Comparison of ENCODE assay signal across 18 cellular contexts in the genomic region with DNA sequence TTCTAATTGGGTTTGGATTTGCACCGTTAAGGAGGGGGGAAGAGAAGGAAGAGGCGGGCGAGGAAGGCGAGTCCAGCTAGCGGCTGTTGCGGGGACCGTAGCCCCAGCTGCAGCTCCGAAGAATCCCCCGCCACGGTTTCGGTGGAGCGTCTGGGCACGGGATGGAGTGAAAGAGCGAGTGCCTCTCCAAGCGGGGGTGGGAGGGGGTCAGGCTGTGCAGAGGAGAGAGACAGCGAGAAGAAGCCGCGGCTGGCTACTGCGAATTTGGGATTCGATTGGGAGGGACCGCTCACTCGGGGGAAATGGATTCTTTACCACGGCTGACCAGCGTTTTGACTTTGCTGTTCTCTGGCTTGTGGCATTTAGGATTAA. TPM values are rescaled to one million over a fixed set of nuclear protein-coding genes. Genes with fewer than 3 reads are reported as not detected.
A peak's percentile ranks its signal among the peaks of the same experiment; 100 is the strongest.
DNase-seq lines count a peak whose midpoint lies in the region; ATAC-seq, FAIRE-seq and TF ChIP-seq lines count a peak whose summit lies in the region.
"Had no signal": no experiment of that assay in that cellular context is flagged by ENCODE, and none has a peak within 500 bp of the region (broad histone marks: within the 10 kb centered on the region; RNA-seq: fewer than 3 reads in every experiment).

No MANE protein-coding gene starts in this region.

- intact Hi-C loops in HepG2 (cut with micrococcal nuclease; ENCODE audit: unreplicated experiment) (loop anchor here (10.0 kb wide), 1 partner anchor 539 kb away; no protein-coding TSS in a partner anchor), right lobe of liver (cut with DNase I) (no loop called here)

- in situ Hi-C loops in HepG2 (cut with HindIII; ENCODE audit: extremely low pct_ligation_motif_present, low pct_unique_long_range_greater_than_20kb): loop anchor here (5.0 kb wide), 1 partner anchor 787 kb away; no protein-coding TSS in a partner anchor

- H3K9me3 ChIP-seq in HepG2 (ENCODE audit: low read length) (no peaks in the 10 kb centered on the region), right lobe of liver (no peaks in the 10 kb centered on the region), endodermal cell (ENCODE audit: control insufficient read depth, low read length) (no peaks in the 10 kb centered on the region)
- H3K9me3 ChIP-seq: vagina had no signal

- H4K20me1 ChIP-seq in HepG2 (ENCODE audit: insufficient read depth, low read length): no peaks in the 10 kb centered on the region; the same call in 1 of the 2 replicates

- H3K4me3 ChIP-seq in HepG2 (replicated peaks in 1 of 3; ENCODE audit: insufficient read depth in 1 of 3, low read depth in 2 of 3, low read length in 3 of 3): no peak overlapping the region
- no peak overlapping the region for H3K4me3 ChIP-seq in right lobe of liver
- peak overlapping the region; percentile 90 for H3K4me3 ChIP-seq in endodermal cell (ENCODE audit: low read length)
- H3K4me3 ChIP-seq: PC-9 had no signal

- H3K9ac ChIP-seq in HepG2 (ENCODE audit: insufficient read depth, low read depth, low read length) (no peak overlapping the region), endodermal cell (ENCODE audit: extremely low read depth, low read length, poor library complexity, severe bottlenecking) (no peak overlapping the region)

- POLR2A ChIA-PET in HepG2 (lab: Yijun Ruan, JAX): no interaction called here

- TF ChIP-seq CTCF in HepG2 (CRISPR knock-in tag; IDR thresholded peaks at IDR 0.05): no peak
- no peak for TF ChIP-seq CTCF in right lobe of liver (IDR thresholded peaks at IDR 0.05)
- TF ChIP-seq CTCF in endodermal cell (conservative IDR thresholded peaks at IDR 0.05): no peak
- TF ChIP-seq CTCF in nephron (IDR thresholded peaks at IDR 0.05; ENCODE audit: unreplicated experiment in 3 of 3): no peak

- TF ChIP-seq POLR2A in HepG2 (IDR thresholded peaks at IDR 0.05; ENCODE audit: insufficient read depth in 1 of 2, low read depth in 2 of 2, low read length in 2 of 2) (no peak), right lobe of liver (IDR thresholded peaks at IDR 0.05) (no peak), erythroblast (IDR thresholded peaks at IDR 0.05; ENCODE audit: low read length) (no peak)

- H3K4me3 Mint-ChIP-seq in endodermal cell: peak overlapping the region; percentile 59
- peak overlapping the region; percentile 66 to 81 (median 73) for H3K4me3 Mint-ChIP-seq in nephron
- H3K4me3 Mint-ChIP-seq: activated naive CD8-positive, alpha-beta T cell treated with anti-CD3 and anti-CD28 coated beads for 36 hours; activated T-cell treated with anti-CD3 and anti-CD28 coated beads, Interleukin-2, amount 50 U/mL, for 4 hours; naive thymus-derived CD4-positive, alpha-beta T cell had no signal

- 53% methylated on average over 24 of the region's 24 CpGs for WGBS in HepG2 (ENCODE audit: low lambda C conversion rate)
- whole genome bisulfite sequencing in right lobe of liver (ENCODE audit: insufficient coverage, low coverage, low lambda C conversion rate, missing lambda C conversion rate): 6% methylated on average over 24 of the region's 24 CpGs
- 2 to 3% methylated on average over 12 to 24 of the region's 24 CpGs for WGBS in endodermal cell (ENCODE audit: insufficient coverage in 1 of 2, insufficient read length in 1 of 2), 2 experiments

- H3K27me3 ChIP-seq in HepG2 (ENCODE audit: control insufficient read depth in 1 of 2, insufficient read depth in 2 of 2, low read length in 2 of 2) (no peaks in the 10 kb centered on the region), right lobe of liver (peaks cover 0 to 20% of the 10 kb centered on the region in 2 donors), endodermal cell (ENCODE audit: control insufficient read depth, insufficient read depth, low read length, poor library complexity, severe bottlenecking) (peaks cover 58% of the 10 kb centered on the region)

- no peak overlapping the region for H3K4me2 ChIP-seq in HepG2 (ENCODE audit: low read depth, low read length)
- H3K4me2 ChIP-seq: PC-9 had no signal

- H3K36me3 ChIP-seq in HepG2 (replicated peaks in 1 of 2; ENCODE audit: control insufficient read depth in 1 of 2, insufficient read depth in 2 of 2, low read length in 2 of 2) (no peaks in the 10 kb centered on the region), right lobe of liver (no peaks in the 10 kb centered on the region), endodermal cell (ENCODE audit: control insufficient read depth, insufficient read depth, low read length) (no peaks in the 10 kb centered on the region)
- H3K36me3 ChIP-seq: vagina had no signal

- FAIRE-seq in HepG2 (lab: Jason Lieb, UNC): no peak

- H3K27ac Mint-ChIP-seq in endodermal cell (no peak overlapping the region), nephron (no peak overlapping the region)
- H3K27ac Mint-ChIP-seq: activated naive CD8-positive, alpha-beta T cell treated with anti-CD3 and anti-CD28 coated beads for 36 hours; naive thymus-derived CD4-positive, alpha-beta T cell had no signal

- TF ChIP-seq RAD21 in HepG2 (CRISPR knock-in tag; IDR thresholded peaks at IDR 0.05): no peak

- H3K27ac ChIP-seq in HepG2 (ENCODE audit: extremely low read length, insufficient read depth, low read length) (no peak overlapping the region), right lobe of liver (no peak overlapping the region), endodermal cell (ENCODE audit: low read depth, low read length) (no peak overlapping the region)
- H3K27ac ChIP-seq: PC-9, vagina had no signal

- DNase-seq in HepG2 (ENCODE audit: low spot score) (no peak), right lobe of liver (no peak), endodermal cell (no peak), KG1 (lab: John Stamatoyannopoulos, UW) (no peak), erythroblast (lab: John Stamatoyannopoulos, UW) (no peak), cerebellum (ENCODE audit: low spot score) (no peak)
- DNase-seq: activated CD4-positive, alpha-beta T cell treated with anti-CD3 and anti-CD28 coated beads, Interleukin-2, amount 50 U/mL, for 4 hours; activated T-cell treated with anti-CD3 and anti-CD28 coated beads, Interleukin-2, amount 50 U/mL, for 4 hours; effector CD4-positive, alpha-beta T cell; IMR-90; PC-9 had no signal

- H2AFZ ChIP-seq in HepG2 (ENCODE audit: low read length): no peak overlapping the region
- H2AFZ ChIP-seq: PC-9 had no signal

- H3K36me3 Mint-ChIP-seq in endodermal cell (ENCODE audit: low read depth) (no peaks in the 10 kb centered on the region), nephron (ENCODE audit: low read depth) (no peaks in the 10 kb centered on the region)

- no peaks in the 10 kb centered on the region for H3K4me1 ChIP-seq in HepG2 (ENCODE audit: insufficient read depth, low read length)
- H3K4me1 ChIP-seq in right lobe of liver: peaks cover 0 to 3% (median 0%) of the 10 kb centered on the region in 4 donors
- H3K4me1 ChIP-seq in endodermal cell (ENCODE audit: control insufficient read depth, insufficient read depth, low read length): peaks cover 4% of the 10 kb centered on the region
- H3K4me1 ChIP-seq: vagina had no signal

- CTCF ChIA-PET in HepG2 (lab: Yijun Ruan, JAX; ENCODE audit: low intra/inter-chr PET ratio, low total read pairs): no interaction called here

- peaks cover 60% of the 10 kb centered on the region for H3K27me3 Mint-ChIP-seq in endodermal cell (ENCODE audit: insufficient read depth)
- H3K27me3 Mint-ChIP-seq in nephron (ENCODE audit: low read depth): peaks cover 63% of the 10 kb centered on the region

- H3K4me1 Mint-ChIP-seq in endodermal cell (peaks cover 12% of the 10 kb centered on the region), nephron (peaks cover 12% of the 10 kb centered on the region)
- H3K4me1 Mint-ChIP-seq: activated naive CD8-positive, alpha-beta T cell treated with anti-CD3 and anti-CD28 coated beads for 36 hours had no signal

- no peak for TF ChIP-seq EP300 in HepG2 (IDR thresholded peaks at IDR 0.05; ENCODE audit: low read depth in 2 of 2, low read length in 2 of 2)
- no peak for TF ChIP-seq EP300 in HepG2 (CRISPR knock-in tag; IDR thresholded peaks at IDR 0.05; ENCODE audit: borderline replicate concordance)

- ATAC-seq in HepG2: no peak; the same call in 2 of the 3 replicates
- no peak for ATAC-seq in right lobe of liver
- ATAC-seq in HG03521 (IDR thresholded peaks at IDR 0.05; ENCODE audit: unreplicated experiment): no peak
- ATAC-seq: activated T-cell treated with anti-CD3 and anti-CD28 coated beads, Interleukin-2, amount 50 U/mL, for 4 hours; naive thymus-derived CD4-positive, alpha-beta T cell had no signal

- H3K79me2 ChIP-seq in HepG2 (ENCODE audit: insufficient read depth, low read length): no peaks in the 10 kb centered on the region

- no TSS peak for BruUV-seq in HepG2 (replicated peaks; lab: Mats Ljungman, UMichigan)

- H3K9me3 Mint-ChIP-seq in endodermal cell (no peaks in the 10 kb centered on the region), nephron (no peaks in the 10 kb centered on the region)

TF ChIP-seq in HepG2, 621 proteins besides CTCF, POLR2A, EP300 and RAD21 (continues in another document):
- 0 out of 2 replicates have a peak, but pooled peaks have one; percentile 1 for TF ChIP-seq ZFP36L1 (CRISPR knock-in tag; IDR thresholded peaks at IDR 0.05)

RNA-seq across cellular contexts. Expression of a gene that starts 0.2 kb away (rescaled TPM):
- total RNA-seq in HepG2 (2016; rRNA removed; fragmentation: Illumina TruSeq; extraction: Trizol) (not detected in 2 replicates), right lobe of liver (not detected), endodermal cell (1 to 10 TPM in 1 of 2 donors, under 1 TPM in 1; 0.70 to 4.4 TPM), cerebellum (49.7 TPM)
- not detected in 2 replicates for total RNA-seq in HepG2 (2016; cell fraction: cytosol; rRNA removed; fragmentation: Illumina TruSeq; extraction: Trizol; ENCODE audit: low read depth)
- not detected in 2 replicates for total RNA-seq in HepG2 (2016; cell fraction: insoluble cytoplasmic fraction; rRNA removed; fragmentation: Illumina TruSeq; extraction: Trizol)
- not detected in 2 replicates for total RNA-seq in HepG2 (2016; cell fraction: membrane; rRNA removed; fragmentation: Illumina TruSeq; extraction: Trizol)
- not detected in 2 replicates for total RNA-seq in HepG2 (2016; cell fraction: nucleus; rRNA removed; fragmentation: Illumina TruSeq; extraction: Trizol)
- not detected in 2 replicates for polyA plus RNA-seq in HepG2 (2011; rRNA removed)
- polyA plus RNA-seq in HepG2 (2011; cell fraction: cytosol; rRNA removed): not detected in 2 replicates
- polyA plus RNA-seq in HepG2 (2011; cell fraction: nucleus; rRNA removed): not detected in 2 replicates
- polyA plus RNA-seq in HepG2 (2012): not detected in 2 replicates
- not detected in 2 replicates for polyA plus RNA-seq in HepG2 (2016; cell fraction: cytosol; fragmentation: Illumina TruSeq; extraction: Trizol; ENCODE audit: low read depth)
- polyA plus RNA-seq in HepG2 (2016; cell fraction: insoluble cytoplasmic fraction; fragmentation: Illumina TruSeq; extraction: Trizol; ENCODE audit: low read depth): not detected in 2 replicates
- polyA plus RNA-seq in HepG2 (2016; cell fraction: membrane; fragmentation: Illumina TruSeq; extraction: Trizol; ENCODE audit: low read depth): not detected in 2 replicates
- not detected in 2 replicates for polyA plus RNA-seq in HepG2 (2016; cell fraction: nucleus; fragmentation: Illumina TruSeq; extraction: Trizol; ENCODE audit: insufficient read depth, low read depth)
- not detected in 2 replicates for polyA minus RNA-seq in HepG2 (2011; rRNA and poly(A)+ RNA removed; ENCODE audit: low replicate concordance)
- polyA minus RNA-seq in HepG2 (2011; cell fraction: cytosol; rRNA and poly(A)+ RNA removed): not detected in 2 replicates
- polyA minus RNA-seq in HepG2 (2011; cell fraction: nucleus; rRNA and poly(A)+ RNA removed): not detected in 2 replicates
- 0.46 TPM for polyA plus RNA-seq in endodermal cell (2013, experiment 1 of 2)
- polyA plus RNA-seq in endodermal cell (2013, experiment 2 of 2): 0.37 TPM
- total RNA-seq: activated naive CD8-positive, alpha-beta T cell treated with anti-CD3 and anti-CD28 coated beads for 36 hours; activated T-cell treated with anti-CD3 and anti-CD28 coated beads, Interleukin-2, amount 50 U/mL, for 4 hours; fibroblast of villous mesenchyme; IMR-90; lower leg skin; naive thymus-derived CD4-positive, alpha-beta T cell; PC-9; vagina had no signal
- polyA plus RNA-seq: IMR-90; naive thymus-derived CD4-positive, alpha-beta T cell had no signal
